Comparison of ENCODE assay signal across 26 cellular contexts in genomic region chr7:67361150-67361549, GRCh38.
"Had no signal": no experiment of that assay in that cellular context is flagged by ENCODE, and none has a peak within 500 bp of the region (broad histone marks: within the 10 kb centered on the region; RNA-seq: fewer than 3 reads in every experiment).

No MANE protein-coding gene starts in this region.

- H3K36me3 ChIP-seq: colonic mucosa, esophagus squamous epithelium, heart right ventricle, lower lobe of right lung had no signal

- H3K4me1 ChIP-seq: colonic mucosa, esophagus squamous epithelium, lower lobe of right lung had no signal

- FAIRE-seq: endometrium, islet of Langerhans, keratinocyte had no signal

- H3K9me3 ChIP-seq: colonic mucosa, gastrocnemius medialis had no signal

- H3K27me3 ChIP-seq: colonic mucosa, gastrocnemius medialis, heart right ventricle had no signal

- ATAC-seq: effector memory CD8-positive, alpha-beta T cell; esophagus mucosa; gastrocnemius medialis; heart right ventricle; left colon; left lobe of liver; lower lobe of right lung; mucosa of descending colon had no signal

- H3K4me3 ChIP-seq: colonic mucosa, esophagus squamous epithelium, gastrocnemius medialis, heart right ventricle, left ventricle myocardium inferior, lower lobe of right lung, mucosa of descending colon had no signal

- H3K27ac ChIP-seq: colonic mucosa, epithelial cell of prostate, esophagus squamous epithelium, heart right ventricle, lower lobe of right lung had no signal

- DNase-seq: colonic mucosa; cortex of kidney; effector CD8-positive, alpha-beta T cell; effector memory CD8-positive, alpha-beta T cell; endodermal cell; erythroblast; esophagus squamous epithelium; foreskin fibroblast; foreskin melanocyte; glutamatergic neuron; heart right ventricle; hippocampal formation; kidney glomerular epithelial cell; left colon; left ventricle myocardium inferior; lower lobe of right lung; mesenchymal stem cell; mucosa of descending colon; naive B cell had no signal
